In genomic region chr5:133825631-133826289, GRCh38 we compare ENCODE assay signal across 11 cellular contexts.
DNase-seq lines count a peak whose midpoint lies in the region; ATAC-seq and TF ChIP-seq lines count a peak whose summit lies in the region.
"Had no signal": no experiment of that assay in that cellular context is flagged by ENCODE, and none has a peak within 500 bp of the region (broad histone marks: within the 10 kb centered on the region; RNA-seq: fewer than 3 reads in every experiment).

No MANE protein-coding gene starts in this region.

- intact Hi-C loops in mucosa of descending colon (cut with DNase I, micrococcal nuclease), result no loop called here

- no peak overlapping the region for H3K4me3 ChIP-seq in mucosa of descending colon
- H3K4me3 ChIP-seq: K562 had no signal

- DNase-seq in NCI-H82 (lab: John Stamatoyannopoulos, UW) (peak; percentile 83), mucosa of descending colon (no peak)
- no peak for DNase-seq in stimulated activated CD4-positive, alpha-beta T cell treated with anti-CD3 and anti-CD28 coated beads, Interleukin-15, amount 100 ng/mL, for 24 hours
- DNase-seq: effector CD4-positive, alpha-beta T cell; mesendoderm had no signal

- H3K36me3 ChIP-seq in mucosa of descending colon (ENCODE audit: low read depth), result no peaks in the 10 kb centered on the region

- ATAC-seq in GM18517 (IDR thresholded peaks at IDR 0.05; ENCODE audit: unreplicated experiment), result peak; percentile 33
- ATAC-seq in HG02610 (IDR thresholded peaks at IDR 0.05; ENCODE audit: unreplicated experiment), result peak; percentile 29
- peak; percentile 19 for ATAC-seq in mucosa of descending colon
- ATAC-seq in GM21367 (IDR thresholded peaks at IDR 0.05; ENCODE audit: unreplicated experiment), result no peak
- no peak for ATAC-seq in HG02840 (IDR thresholded peaks at IDR 0.05; ENCODE audit: low FRiP score, unreplicated experiment)
- ATAC-seq in HG02852 (IDR thresholded peaks at IDR 0.05; ENCODE audit: unreplicated experiment), result no peak

- no peaks in the 10 kb centered on the region for H3K9me3 ChIP-seq in mucosa of descending colon

- no peak for TF ChIP-seq CTCF in mucosa of descending colon (IDR thresholded peaks at IDR 0.05)

- no peaks in the 10 kb centered on the region for H3K4me1 ChIP-seq in mucosa of descending colon (ENCODE audit: low read depth)

Comparison
In these comparisons a context has a peak if more than half of its experiments do, and no peak if none do; other contexts are left out.
1. ATAC-seq: peak in GM18517 (single experiment), HG02610 (single experiment) and mucosa of descending colon (single experiment); none in GM21367 (single experiment), HG02840 (single experiment) and HG02852 (single experiment).